26 cellular contexts compared by ENCODE assay signal in genomic region chr2:191225690-191226089, GRCh38.
"Had no signal": no experiment of that assay in that cellular context is flagged by ENCODE, and none has a peak within 500 bp of the region (broad histone marks: within the 10 kb centered on the region; RNA-seq: fewer than 3 reads in every experiment).

No MANE protein-coding gene starts in this region.

- H3K36me3 ChIP-seq: colonic mucosa, esophagus squamous epithelium had no signal

- H3K4me1 ChIP-seq: colonic mucosa had no signal

- H3K4me3 ChIP-seq: body of pancreas, colonic mucosa, esophagus squamous epithelium had no signal

- H3K27ac ChIP-seq: colonic mucosa, epithelial cell of prostate, esophagus squamous epithelium had no signal

- DNase-seq: activated CD4-positive, alpha-beta memory T cell treated with anti-CD3 and anti-CD28 coated beads, Interleukin-2, amount 10 ng/mL, durations not matched to agents 7 days and 5 days; activated CD4-positive, alpha-beta T cell treated with anti-CD3 and anti-CD28 coated beads for 1 hour; activated CD4-positive, alpha-beta T cell treated with anti-CD3 and anti-CD28 coated beads for 4 hours; activated CD4-positive, alpha-beta T cell treated with anti-CD3 and anti-CD28 coated beads, Interleukin-2, amount 10 ng/mL, durations not matched to agents 7 days and 5 days; activated CD4-positive, alpha-beta T cell treated with anti-CD3 and anti-CD28 coated beads, Interleukin-2, amount 50 U/mL, for 4 hours; activated CD8-positive, alpha-beta memory T cell treated with anti-CD3 and anti-CD28 coated beads, Interleukin-2, amount 50 U/mL, for 48 hours; activated effector memory CD4-positive, alpha-beta T cell treated with Interleukin-2 at 50 U/mL for 16 hours; activated gamma-delta T cell treated with Interleukin-2 at 50 U/mL for 16 hours; activated naive CD4-positive, alpha-beta T cell treated with anti-CD3 and anti-CD28 coated beads, Interleukin-2, amount 50 U/mL, for 16 hours; activated naive CD4-positive, alpha-beta T cell treated with Interleukin-2 at 50 U/mL for 16 hours; activated T-cell treated with anti-CD3 and anti-CD28 coated beads for 4 hours; activated T-cell treated with anti-CD3 and anti-CD28 coated beads, Interleukin-2, amount 50 U/mL, for 24 hours; amniotic stem cell; anterior cingulate cortex; body of pancreas; caudate nucleus; colonic mucosa; effector CD8-positive, alpha-beta T cell; esophagus squamous epithelium; foreskin melanocyte; head of caudate nucleus; T-helper 2 cell had no signal

- H3K9me3 ChIP-seq: body of pancreas, colonic mucosa, esophagus squamous epithelium had no signal

- FAIRE-seq: astrocyte, endometrium had no signal

- H3K27me3 ChIP-seq: body of pancreas, colonic mucosa, esophagus squamous epithelium had no signal

- ATAC-seq: activated T-helper 17 cell treated with anti-CD3 and anti-CD28 coated beads, Interleukin-2, amount 50 U/mL, for 72 hours had no signal
